Comparison of ENCODE assay signal across 11 cellular contexts in genomic region chr10:72096115-72097000, GRCh38. TPM values are rescaled to one million over a fixed set of nuclear protein-coding genes. Genes with fewer than 3 reads are reported as not detected.
DNase-seq lines count a peak whose midpoint lies in the region; ATAC-seq and TF ChIP-seq lines count a peak whose summit lies in the region.
"Had no signal": no experiment of that assay in that cellular context is flagged by ENCODE, and none has a peak within 500 bp of the region (broad histone marks: within the 10 kb centered on the region; RNA-seq: fewer than 3 reads in every experiment).

No MANE protein-coding gene starts in this region.

- no peaks in the 10 kb centered on the region for H3K9me3 ChIP-seq in smooth muscle cell (replicated peaks; ENCODE audit: low read depth)

- CTCF ChIA-PET in activated naive CD4-positive, alpha-beta T cell treated with anti-CD3 and anti-CD28 coated beads for 36 hours (lab: Charles Lee), result no interaction called here

- peak overlapping the region; percentile 55 for H3K4me2 ChIP-seq in smooth muscle cell

- peak overlapping the region; percentile 73 for H3K27ac Mint-ChIP-seq in activated naive CD4-positive, alpha-beta T cell treated with anti-CD3 and anti-CD28 coated beads for 36 hours
- H3K27ac Mint-ChIP-seq: CD8-positive, alpha-beta T cell had no signal

- H3K4me1 Mint-ChIP-seq in activated naive CD4-positive, alpha-beta T cell treated with anti-CD3 and anti-CD28 coated beads for 36 hours (ENCODE audit: low read depth), result peaks cover 65% of the 10 kb centered on the region

- H3K36me3 Mint-ChIP-seq in activated naive CD4-positive, alpha-beta T cell treated with anti-CD3 and anti-CD28 coated beads for 36 hours (ENCODE audit: low read depth), result peaks cover 25% of the 10 kb centered on the region

- no peak overlapping the region for H2AFZ ChIP-seq in smooth muscle cell (ENCODE audit: low read depth)

- no peaks in the 10 kb centered on the region for H3K79me2 ChIP-seq in smooth muscle cell (ENCODE audit: low read depth)

- peak overlapping the region; percentile 31 for H3K9ac ChIP-seq in smooth muscle cell (ENCODE audit: low read depth)

- H3K27me3 Mint-ChIP-seq in activated naive CD4-positive, alpha-beta T cell treated with anti-CD3 and anti-CD28 coated beads for 36 hours (ENCODE audit: low read depth), result no peaks in the 10 kb centered on the region

- no peaks in the 10 kb centered on the region for H4K20me1 ChIP-seq in smooth muscle cell (ENCODE audit: low read depth)

- H3F3A ChIP-seq in smooth muscle cell (ENCODE audit: low read depth), result peaks cover 19% of the 10 kb centered on the region

- ATAC-seq in SK-N-SH treated with all-trans-retinoic acid at 6 μM for 48 hours, result peak; percentile 61
- no peak for ATAC-seq in GM19452 (IDR thresholded peaks at IDR 0.05; ENCODE audit: unreplicated experiment)
- ATAC-seq: CD8-positive, alpha-beta T cell had no signal

- no peaks in the 10 kb centered on the region for H3K36me3 ChIP-seq in smooth muscle cell (ENCODE audit: low read depth)

- intact Hi-C loops in activated naive CD4-positive, alpha-beta T cell treated with anti-CD3 and anti-CD28 coated beads for 36 hours (cut with micrococcal nuclease), result loop anchor here (1.0 to 2.0 kb wide), 3 partner anchors 11 to 466 kb away; no protein-coding TSS in a partner anchor
- intact Hi-C loops in posterior cingulate gyrus (cut with DNase I), result no loop called here

- peak overlapping the region; percentile 69 for H3K27ac ChIP-seq in smooth muscle cell (ENCODE audit: low read depth)
- H3K27ac ChIP-seq: skin epidermis had no signal

- peaks cover 5% of the 10 kb centered on the region for H3K4me1 ChIP-seq in smooth muscle cell (ENCODE audit: low read depth)

- no peak overlapping the region for H3K4me3 Mint-ChIP-seq in activated naive CD4-positive, alpha-beta T cell treated with anti-CD3 and anti-CD28 coated beads for 36 hours
- H3K4me3 Mint-ChIP-seq: CD8-positive, alpha-beta T cell had no signal

- H3K27me3 ChIP-seq in smooth muscle cell (ENCODE audit: low read depth), result no peaks in the 10 kb centered on the region

- WGBS in smooth muscle cell (ENCODE audit: low lambda C conversion rate), result 48% methylated on average over 9 of the region's 9 CpGs

- peak; percentile 8 for TF ChIP-seq CTCF in fibroblast of pulmonary artery (IDR thresholded peaks at IDR 0.05; ENCODE audit: low read length, missing control alignments)
- TF ChIP-seq CTCF in smooth muscle cell (IDR thresholded peaks at IDR 0.05; ENCODE audit: borderline replicate concordance, insufficient read depth, poor library complexity, severe bottlenecking), result no peak

- no peaks in the 10 kb centered on the region for H3K9me3 Mint-ChIP-seq in activated naive CD4-positive, alpha-beta T cell treated with anti-CD3 and anti-CD28 coated beads for 36 hours
- H3K9me3 Mint-ChIP-seq: CD8-positive, alpha-beta T cell had no signal

- peak; percentile 73 for DNase-seq in activated naive CD4-positive, alpha-beta T cell treated with anti-CD3 and anti-CD28 coated beads for 36 hours
- no peak for DNase-seq in activated naive CD4-positive, alpha-beta T cell treated with anti-CD3 and anti-CD28 coated beads, Interleukin-2, amount 50 U/mL, for 16 hours
- peak; percentile 62 for DNase-seq in fibroblast of pulmonary artery (ENCODE audit: low read depth)
- DNase-seq in smooth muscle cell (lab: John Stamatoyannopoulos, UW; ENCODE audit: unreplicated experiment), result no peak
- no peak for DNase-seq in posterior cingulate gyrus
- no peak for DNase-seq in HuH-7 (ENCODE audit: low spot score)
- DNase-seq: CD8-positive, alpha-beta T cell; GOT3 had no signal

- H3K4me3 ChIP-seq in fibroblast of pulmonary artery (replicated peaks; ENCODE audit: low read depth, low read length) (no peak overlapping the region), smooth muscle cell (no peak overlapping the region)
- H3K4me3 ChIP-seq: skin epidermis had no signal

TF ChIP-seq in SK-N-SH treated with all-trans-retinoic acid at 6 μM for 48 hours, 23 proteins besides CTCF, POLR2A, EP300 and RAD21:
- TF ChIP-seq GLIS3 (CRISPR knock-in tag; IDR thresholded peaks at IDR 0.05), result no peak

RNA-seq across cellular contexts. Expression of gene SPOCK2, which starts 8.0 kb away (rescaled TPM):
- 100 to 1,000 TPM; 205 to 208 TPM for total RNA-seq in activated naive CD4-positive, alpha-beta T cell treated with anti-CD3 and anti-CD28 coated beads for 36 hours
- 0.09 and 1.1 TPM in 2 replicates for total RNA-seq in smooth muscle cell
- polyA plus RNA-seq in smooth muscle cell, result 0.47 TPM in 1 of 2 replicates, not detected in the other

Comparison
In these comparisons a context has a peak if more than half of its experiments do, and no peak if none do; other contexts are left out.
1. DNase-seq: peak in activated naive CD4-positive, alpha-beta T cell treated with anti-CD3 and anti-CD28 coated beads for 36 hours (single experiment) and fibroblast of pulmonary artery (single experiment); none in activated naive CD4-positive, alpha-beta T cell treated with anti-CD3 and anti-CD28 coated beads, Interleukin-2, amount 50 U/mL, for 16 hours (single experiment), smooth muscle cell (single experiment), posterior cingulate gyrus (0 of 10) and HuH-7 (single experiment).
2. RNA of gene SPOCK2, which starts 8.0 kb away (total RNA-seq): 205 to 208 TPM in activated naive CD4-positive, alpha-beta T cell treated with anti-CD3 and anti-CD28 coated beads for 36 hours; 0.09 to 1.1 TPM in smooth muscle cell; every median in the first group is over 10 times any median in the second.